In the genomic region with DNA sequence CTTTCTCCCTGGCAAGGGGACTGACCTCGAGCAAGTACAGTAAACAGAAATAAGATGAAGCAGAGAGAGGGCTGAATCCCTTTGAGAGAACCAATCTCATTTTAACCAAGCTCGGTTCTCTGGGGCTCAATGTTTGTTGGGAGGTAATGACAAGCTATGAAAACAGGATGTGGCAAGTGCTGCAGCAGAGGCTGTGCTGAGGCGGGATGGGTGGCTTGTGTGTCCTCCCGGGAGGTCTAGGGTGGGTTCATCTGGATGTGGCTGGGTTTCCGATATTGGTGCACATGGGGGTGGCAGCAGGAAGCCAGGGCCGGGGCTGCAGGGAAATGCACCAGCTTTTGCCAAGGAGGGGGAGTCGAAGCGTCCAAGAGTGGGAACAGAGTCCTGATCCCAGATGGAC, we compare ENCODE assay signal across 12 cellular contexts.
DNase-seq lines count a peak whose midpoint lies in the region; ATAC-seq lines count a peak whose summit lies in the region.
"Had no signal": no experiment of that assay in that cellular context is flagged by ENCODE, and none has a peak within 500 bp of the region (broad histone marks: within the 10 kb centered on the region; RNA-seq: fewer than 3 reads in every experiment).

No MANE protein-coding gene starts in this region.

- H3K4me1 Mint-ChIP-seq in activated CD4-positive, alpha-beta memory T cell treated with anti-CD3 and anti-CD28 coated beads, Interleukin-2, amount 10 ng/mL, durations not matched to agents 7 days and 5 days, result peaks cover 50% of the 10 kb centered on the region
- H3K4me1 Mint-ChIP-seq in dendritic cell treated with granulocyte-macrophage colony-stimulating factor and Interleukin-4, amounts not matched to agents 40 ng/mL and 50 ng/mL, for 4 days (ENCODE audit: low read depth), result peaks cover 31% of the 10 kb centered on the region

- ATAC-seq in GM21367 (IDR thresholded peaks at IDR 0.05; ENCODE audit: unreplicated experiment), result no peak
- ATAC-seq in HG02678 (IDR thresholded peaks at IDR 0.05; ENCODE audit: unreplicated experiment), result no peak

- H3K36me3 Mint-ChIP-seq in activated CD4-positive, alpha-beta memory T cell treated with anti-CD3 and anti-CD28 coated beads, Interleukin-2, amount 10 ng/mL, durations not matched to agents 7 days and 5 days (ENCODE audit: low read depth), result peaks cover 5% of the 10 kb centered on the region
- peaks cover 87% of the 10 kb centered on the region for H3K36me3 Mint-ChIP-seq in dendritic cell treated with granulocyte-macrophage colony-stimulating factor and Interleukin-4, amounts not matched to agents 40 ng/mL and 50 ng/mL, for 4 days (ENCODE audit: low read depth)

- H3K4me3 Mint-ChIP-seq in activated CD4-positive, alpha-beta memory T cell treated with anti-CD3 and anti-CD28 coated beads, Interleukin-2, amount 10 ng/mL, durations not matched to agents 7 days and 5 days, result peak overlapping the region; percentile 30
- H3K4me3 Mint-ChIP-seq in dendritic cell treated with granulocyte-macrophage colony-stimulating factor and Interleukin-4, amounts not matched to agents 40 ng/mL and 50 ng/mL, for 4 days, result no peak overlapping the region
- H3K4me3 Mint-ChIP-seq: H9 had no signal

- intact Hi-C loops in dendritic cell treated with granulocyte-macrophage colony-stimulating factor and Interleukin-4, amounts not matched to agents 40 ng/mL and 50 ng/mL, for 4 days (cut with micrococcal nuclease), result no loop called here

- H3K27me3 Mint-ChIP-seq in activated CD4-positive, alpha-beta memory T cell treated with anti-CD3 and anti-CD28 coated beads, Interleukin-2, amount 10 ng/mL, durations not matched to agents 7 days and 5 days, result no peaks in the 10 kb centered on the region
- H3K27me3 Mint-ChIP-seq in dendritic cell treated with granulocyte-macrophage colony-stimulating factor and Interleukin-4, amounts not matched to agents 40 ng/mL and 50 ng/mL, for 4 days, result no peaks in the 10 kb centered on the region

- DNase-seq in Kasumi-1 (lab: John Stamatoyannopoulos, UW), result peak; percentile 80 to 82
- DNase-seq in activated CD4-positive, alpha-beta memory T cell treated with anti-CD3 and anti-CD28 coated beads, Interleukin-2, amount 10 ng/mL, durations not matched to agents 7 days and 5 days, result peak; percentile 76
- DNase-seq in stimulated activated CD8-positive, alpha-beta memory T cell treated with anti-CD3 and anti-CD28 coated beads, Interleukin-7, amount 100 ng/mL, for 48 hours (ENCODE audit: extremely low read depth in 1 of 2, low read depth in 1 of 2), result peak; percentile 3 to 29
- no peak for DNase-seq in T1000 (lab: John Stamatoyannopoulos, UW)
- no peak for DNase-seq in NCI-H1417 treated with DMSO at 0.1 percent for 48 hours (lab: John Stamatoyannopoulos, UW)
- DNase-seq: aorta, H9, mammary epithelial cell, RPMI8226 had no signal

- POLR2A ChIA-PET in activated CD4-positive, alpha-beta memory T cell treated with anti-CD3 and anti-CD28 coated beads, Interleukin-2, amount 10 ng/mL, durations not matched to agents 7 days and 5 days (lab: Charles Lee), result interaction anchor here (0.7 to 1.7 kb wide), 7 partner anchors 9 to 542 kb away, joined by 3 to 5 read pairs (median 3); partner anchors contain the start of gene ANLN

- CTCF ChIA-PET in activated CD4-positive, alpha-beta memory T cell treated with anti-CD3 and anti-CD28 coated beads, Interleukin-2, amount 10 ng/mL, durations not matched to agents 7 days and 5 days (lab: Charles Lee), result interaction anchor here (0.9 to 5.9 kb wide), 7 partner anchors 9 to 542 kb away, joined by 3 to 26 read pairs (median 3); no protein-coding TSS in a partner anchor

- peak overlapping the region; percentile 94 for H3K27ac Mint-ChIP-seq in activated CD4-positive, alpha-beta memory T cell treated with anti-CD3 and anti-CD28 coated beads, Interleukin-2, amount 10 ng/mL, durations not matched to agents 7 days and 5 days
- H3K27ac Mint-ChIP-seq in dendritic cell treated with granulocyte-macrophage colony-stimulating factor and Interleukin-4, amounts not matched to agents 40 ng/mL and 50 ng/mL, for 4 days, result peak overlapping the region; percentile 62
- H3K27ac Mint-ChIP-seq: H9 had no signal

- no peaks in the 10 kb centered on the region for H3K9me3 Mint-ChIP-seq in activated CD4-positive, alpha-beta memory T cell treated with anti-CD3 and anti-CD28 coated beads, Interleukin-2, amount 10 ng/mL, durations not matched to agents 7 days and 5 days
- no peaks in the 10 kb centered on the region for H3K9me3 Mint-ChIP-seq in dendritic cell treated with granulocyte-macrophage colony-stimulating factor and Interleukin-4, amounts not matched to agents 40 ng/mL and 50 ng/mL, for 4 days
- H3K9me3 Mint-ChIP-seq: H9 had no signal

Comparison
In these comparisons a context has a peak if more than half of its experiments do, and no peak if none do; other contexts are left out.
1. DNase-seq: peak in Kasumi-1 (2 of 2), activated CD4-positive, alpha-beta memory T cell treated with anti-CD3 and anti-CD28 coated beads, Interleukin-2, amount 10 ng/mL, durations not matched to agents 7 days and 5 days (single experiment) and stimulated activated CD8-positive, alpha-beta memory T cell treated with anti-CD3 and anti-CD28 coated beads, Interleukin-7, amount 100 ng/mL, for 48 hours (2 of 2); none in T1000 (single experiment) and NCI-H1417 treated with DMSO at 0.1 percent for 48 hours (single experiment).